In the genomic region with DNA sequence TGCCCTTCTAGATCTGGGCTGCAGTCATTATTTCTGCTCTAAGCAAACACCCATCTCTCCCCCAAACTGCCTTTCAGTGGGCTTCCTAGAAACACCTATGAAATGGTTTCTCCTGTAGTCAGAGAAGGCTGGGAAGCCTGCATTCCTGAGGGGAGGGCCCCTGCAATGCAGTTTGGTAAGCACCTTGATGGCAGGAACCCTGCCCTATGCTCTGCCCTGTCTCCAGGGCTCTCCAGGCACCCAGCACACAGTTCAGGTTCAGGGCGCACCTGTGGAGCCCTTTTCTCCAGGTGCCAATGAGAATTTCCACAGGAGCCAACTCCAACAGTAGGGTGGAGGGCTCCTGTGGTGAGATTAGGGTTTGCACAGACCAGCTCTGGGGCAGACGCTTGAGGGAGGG, we compare ENCODE assay signal across 22 cellular contexts.
"Had no signal": no experiment of that assay in that cellular context is flagged by ENCODE, and none has a peak within 500 bp of the region (broad histone marks: within the 10 kb centered on the region; RNA-seq: fewer than 3 reads in every experiment).

No MANE protein-coding gene starts in this region.

- H3K4me3 ChIP-seq: breast epithelium, gastrocnemius medialis, heart right ventricle, left ventricle myocardium inferior, prostate gland, testis had no signal

- FAIRE-seq: kidney, small intestine had no signal

- H3K9me3 ChIP-seq: breast epithelium, gastrocnemius medialis, heart right ventricle, left ventricle myocardium inferior, prostate gland, testis had no signal

- H3K27ac ChIP-seq: epithelial cell of prostate, gastrocnemius medialis, heart right ventricle, left ventricle myocardium inferior, prostate gland, testis had no signal

- H3K4me1 ChIP-seq: breast epithelium, gastrocnemius medialis, prostate gland, testis had no signal

- ATAC-seq: activated T-helper 17 cell treated with anti-CD3 and anti-CD28 coated beads, Interleukin-2, amount 50 U/mL, for 72 hours; effector memory CD8-positive, alpha-beta T cell had no signal

- H3K36me3 ChIP-seq: breast epithelium, gastrocnemius medialis, heart right ventricle, left ventricle myocardium inferior, prostate gland had no signal

- DNase-seq: activated CD4-positive, alpha-beta T cell treated with anti-CD3 and anti-CD28 coated beads, Interleukin-2, amount 50 U/mL, for 48 hours; activated CD4-positive, CD25-positive, alpha-beta regulatory T cell treated with anti-CD3 and anti-CD28 coated beads, Interleukin-2, amount 50 U/mL, for 72 hours; activated naive CD4-positive, alpha-beta T cell treated with Interleukin-2 at 50 U/mL for 16 hours; aorta; cerebellar nuclear complex; effector memory CD8-positive, alpha-beta T cell; gastrocnemius medialis; kidney; left ventricle myocardium inferior; nephron progenitor cell; right cardiac atrium; small intestine; stimulated activated CD4-positive, alpha-beta T cell treated with anti-CD3 and anti-CD28 coated beads, Interleukin-4, amount 100 ng/mL, for 4 hours; stimulated activated CD8-positive, alpha-beta memory T cell treated with anti-CD3 and anti-CD28 coated beads, Interleukin-4, amount 100 ng/mL, for 48 hours; stimulated activated naive CD4-positive, alpha-beta T cell treated with Interleukin-2 at 50 U/mL for 16 hours; SW 1271; testis had no signal

- H3K27me3 ChIP-seq: breast epithelium, gastrocnemius medialis, heart right ventricle, testis had no signal
